Comparison of ENCODE assay signal across 27 cellular contexts in genomic region chr16:10231563-10231962, GRCh38.
"Had no signal": no experiment of that assay in that cellular context is flagged by ENCODE, and none has a peak within 500 bp of the region (broad histone marks: within the 10 kb centered on the region; RNA-seq: fewer than 3 reads in every experiment).

No MANE protein-coding gene starts in this region.

- H3K27ac ChIP-seq: stomach, suprapubic skin, testis, thoracic aorta, thyroid gland, tibial artery, tibial nerve, transverse colon, upper lobe of left lung, upper lobe of right lung, uterus, vagina had no signal

- H3K4me3 ChIP-seq: stomach, suprapubic skin, testis, thoracic aorta, thyroid gland, tibial artery, tibial nerve, transverse colon, upper lobe of left lung, upper lobe of right lung, uterus, vagina had no signal

- H3K27me3 ChIP-seq: stomach, suprapubic skin, testis, thyroid gland, tibial nerve, transverse colon, upper lobe of left lung, upper lobe of right lung, uterus, vagina had no signal

- H3K9me3 ChIP-seq: testis, thyroid gland, transverse colon, uterus, vagina had no signal

- DNase-seq: stimulated activated CD4-positive, alpha-beta T cell treated with anti-CD3 and anti-CD28 coated beads, Interleukin-2, amount 100 ng/mL, for 48 hours; stimulated activated CD4-positive, alpha-beta T cell treated with anti-CD3 and anti-CD28 coated beads, Interleukin-4, amount 100 ng/mL, for 1 hour; stimulated activated CD4-positive, alpha-beta T cell treated with anti-CD3 and anti-CD28 coated beads, Interleukin-4, amount 100 ng/mL, for 24 hours; stimulated activated CD4-positive, alpha-beta T cell treated with anti-CD3 and anti-CD28 coated beads, Interleukin-4, amount 100 ng/mL, for 4 hours; stimulated activated CD8-positive, alpha-beta memory T cell treated with anti-CD3 and anti-CD28 coated beads, Interleukin-4, amount 100 ng/mL, for 48 hours; stimulated activated naive B cell treated with anti-CD40 and anti-IgM and Interleukin-4, amounts not matched to agents 10 μg/mL and 1 μg/mL and 100 μg/mL, for 72 hours; stimulated activated naive CD4-positive, alpha-beta T cell; stimulated activated naive CD4-positive, alpha-beta T cell treated with Interleukin-2 at 50 U/mL for 16 hours; stimulated activated naive CD8-positive, alpha-beta T cell treated with anti-CD3 and anti-CD28 coated beads, Interleukin-15, amount 100 ng/mL, for 72 hours; stimulated activated naive CD8-positive, alpha-beta T cell treated with anti-CD3 and anti-CD28 coated beads, Interleukin-15, Interleukin-2, amounts not matched to agents 100 U/mL and 50 U/mL, for 24 hours; stomach; substantia nigra; testis; thyroid gland; tibial artery; transverse colon; trophoblast cell; upper lobe of right lung; uterus had no signal

- H3K36me3 ChIP-seq: stomach, suprapubic skin, thoracic aorta, thyroid gland, tibial artery, tibial nerve, transverse colon, upper lobe of left lung, upper lobe of right lung, uterus, vagina had no signal

- ATAC-seq: stimulated activated effector memory CD8-positive, alpha-beta T cell treated with anti-CD3 and anti-CD28 coated beads, Interleukin-12 subunit alpha, Interleukin-12 subunit beta, amount 100 ng/mL, for 72 hours; stimulated activated memory B cell treated with anti-CD40 and anti-IgM and Interleukin-4, amounts not matched to agents 10 μg/mL and 1 μg/mL and 100 μg/mL, for 72 hours; stimulated activated naive B cell treated with anti-CD40 and anti-IgM and Interleukin-4, amounts not matched to agents 10 μg/mL and 1 μg/mL and 100 μg/mL, for 72 hours; stimulated activated naive CD8-positive, alpha-beta T cell treated with anti-CD3 and anti-CD28 coated beads, Interleukin-15, amount 100 ng/mL, for 72 hours; stimulated activated naive CD8-positive, alpha-beta T cell treated with anti-CD3 and anti-CD28 coated beads, Interleukin-15, Interleukin-2, amounts not matched to agents 100 U/mL and 50 U/mL, for 24 hours; upper lobe of right lung had no signal

- H3K4me1 ChIP-seq: stomach, suprapubic skin, testis, thyroid gland, tibial artery, tibial nerve, transverse colon, upper lobe of left lung, upper lobe of right lung, uterus, vagina had no signal

- FAIRE-seq: urothelium cell line had no signal
